In the genomic region with DNA sequence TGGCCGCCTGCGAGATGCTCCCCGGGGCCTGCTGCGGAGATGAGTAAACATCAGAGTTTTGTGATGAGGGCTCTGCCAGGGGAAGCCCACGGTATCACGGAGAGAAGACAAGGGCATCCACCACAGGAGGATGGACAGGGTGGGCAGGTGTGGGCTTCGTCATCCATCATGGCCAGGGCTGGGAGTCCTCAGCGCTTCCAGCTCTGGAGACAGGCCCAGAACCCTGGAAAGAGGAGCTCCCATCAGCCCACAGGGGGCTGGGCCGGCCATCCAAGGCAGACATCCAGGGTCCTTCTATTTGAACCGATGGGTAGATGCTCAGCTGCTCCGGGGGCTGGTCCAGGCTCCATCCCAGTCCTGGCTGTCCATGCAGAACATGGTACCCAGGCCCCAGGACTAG, we compare ENCODE assay signal across 34 cellular contexts. TPM values are rescaled to one million over a fixed set of nuclear protein-coding genes. Genes with fewer than 3 reads are reported as not detected.
"Had no signal": no experiment of that assay in that cellular context is flagged by ENCODE, and none has a peak within 500 bp of the region (broad histone marks: within the 10 kb centered on the region; RNA-seq: fewer than 3 reads in every experiment).

No MANE protein-coding gene starts in this region.

- H3K27ac Mint-ChIP-seq: activated CD8-positive, alpha-beta T cell treated with anti-CD3 and anti-CD28 coated beads for 36 hours; activated naive CD8-positive, alpha-beta T cell; activated T-helper 17 cell treated with anti-CD3 and anti-CD28 coated beads, Interleukin-2, amount 50 U/mL, for 72 hours; T-helper 17 cell; T-helper 2 cell treated with Interferon-gamma antibody and Interleukin-4, amounts not matched to agents 5 μg/mL and 100 μg/mL, for 36 hours had no signal

- H3K4me3 Mint-ChIP-seq: activated B cell treated with CpG ODN at 0.5 μM for 24 hours; activated CD8-positive, alpha-beta T cell treated with anti-CD3 and anti-CD28 coated beads for 36 hours; activated naive CD8-positive, alpha-beta T cell; activated T-cell treated with anti-CD3 and anti-CD28 coated beads, Interleukin-2, amount 50 U/mL, for 4 hours; activated T-helper 17 cell treated with anti-CD3 and anti-CD28 coated beads, Interleukin-2, amount 50 U/mL, for 72 hours; T-helper 17 cell; T-helper 2 cell treated with Interferon-gamma antibody and Interleukin-4, amounts not matched to agents 5 μg/mL and 100 μg/mL, for 36 hours had no signal

- H3K9me3 Mint-ChIP-seq: activated B cell treated with CpG ODN at 0.5 μM for 24 hours; activated CD8-positive, alpha-beta T cell treated with anti-CD3 and anti-CD28 coated beads for 36 hours; activated T-cell treated with anti-CD3 and anti-CD28 coated beads, Interleukin-2, amount 50 U/mL, for 4 hours; activated T-helper 17 cell treated with anti-CD3 and anti-CD28 coated beads, Interleukin-2, amount 50 U/mL, for 72 hours; T-helper 2 cell treated with Interferon-gamma antibody and Interleukin-4, amounts not matched to agents 5 μg/mL and 100 μg/mL, for 36 hours had no signal

- H3K4me3 ChIP-seq: body of pancreas, colonic mucosa, esophagus squamous epithelium, gastroesophageal sphincter had no signal

- H3K27me3 Mint-ChIP-seq: activated CD8-positive, alpha-beta T cell treated with anti-CD3 and anti-CD28 coated beads for 36 hours; activated naive CD8-positive, alpha-beta T cell had no signal

- DNase-seq: activated B cell treated with CpG ODN at 0.5 μM for 24 hours; activated CD4-positive, alpha-beta T cell treated with anti-CD3 and anti-CD28 coated beads for 48 hours; activated CD4-positive, alpha-beta T cell treated with anti-CD3 and anti-CD28 coated beads, Interleukin-2, amount 50 U/mL, for 1 hour; activated CD4-positive, alpha-beta T cell treated with anti-CD3 and anti-CD28 coated beads, Interleukin-2, amount 50 U/mL, for 48 hours; activated CD8-positive, alpha-beta memory T cell treated with anti-CD3 and anti-CD28 coated beads for 24 hours; activated CD8-positive, alpha-beta T cell treated with anti-CD3 and anti-CD28 coated beads for 36 hours; activated effector memory CD4-positive, alpha-beta T cell treated with Interleukin-2 at 50 U/mL for 16 hours; activated gamma-delta T cell treated with Interleukin-2 at 50 U/mL for 16 hours; activated naive CD4-positive, alpha-beta T cell treated with anti-CD3 and anti-CD28 coated beads, Interleukin-2, amount 50 U/mL, for 16 hours; activated naive CD4-positive, alpha-beta T cell treated with Interleukin-2 at 50 U/mL for 16 hours; activated T-cell treated with anti-CD3 and anti-CD28 coated beads, Interleukin-2, amount 50 U/mL, for 4 hours; amniotic stem cell; anterior cingulate cortex; body of pancreas; caudate nucleus; colonic mucosa; effector CD8-positive, alpha-beta T cell; esophagus squamous epithelium; foreskin melanocyte; T-helper 1 cell; T-helper 17 cell; T1000 had no signal

- H3K36me3 ChIP-seq: colonic mucosa, esophagus squamous epithelium, gastroesophageal sphincter, WERI-Rb-1 had no signal

- H3K36me3 Mint-ChIP-seq: activated naive CD8-positive, alpha-beta T cell had no signal

- H3K4me1 Mint-ChIP-seq: activated T-helper 17 cell treated with anti-CD3 and anti-CD28 coated beads, Interleukin-2, amount 50 U/mL, for 72 hours; T-helper 17 cell had no signal

- H3K27me3 ChIP-seq: body of pancreas, colonic mucosa had no signal

- H3K9me3 ChIP-seq: body of pancreas, colonic mucosa, esophagus squamous epithelium, gastroesophageal sphincter had no signal

- H3K4me1 ChIP-seq: colonic mucosa had no signal

- ATAC-seq: activated CD4-positive, CD25-positive, alpha-beta regulatory T cell treated with anti-CD3 and anti-CD28 coated beads, Interleukin-2, amount 50 U/mL, for 24 hours; activated CD8-positive, alpha-beta T cell treated with anti-CD3 and anti-CD28 coated beads for 36 hours; activated T-cell treated with anti-CD3 and anti-CD28 coated beads, Interleukin-2, amount 50 U/mL, for 4 hours; activated T-helper 17 cell treated with anti-CD3 and anti-CD28 coated beads, Interleukin-2, amount 50 U/mL, for 72 hours; body of pancreas; gastroesophageal sphincter; T-helper 17 cell had no signal

- H3K27ac ChIP-seq: body of pancreas, colonic mucosa, epithelial cell of prostate, esophagus squamous epithelium, gastroesophageal sphincter, WERI-Rb-1 had no signal

RNA-seq across cellular contexts. Expression of a gene that starts 22.1 kb away (rescaled TPM):
- total RNA-seq: activated CD8-positive, alpha-beta T cell treated with anti-CD3 and anti-CD28 coated beads for 36 hours; activated T-cell treated with anti-CD3 and anti-CD28 coated beads, Interleukin-2, amount 50 U/mL, for 4 hours; activated T-helper 17 cell treated with anti-CD3 and anti-CD28 coated beads, Interleukin-2, amount 50 U/mL, for 72 hours; body of pancreas; dermis microvascular lymphatic vessel endothelial cell; endothelial cell of umbilical vein; fibroblast of lung; fibroblast of villous mesenchyme; glomerular endothelial cell had no signal
- polyA plus RNA-seq: endothelial cell of umbilical vein, fibroblast of lung had no signal

RNA-seq across cellular contexts. Expression of a gene that starts 59.2 kb away (rescaled TPM):
- total RNA-seq: activated B cell treated with CpG ODN at 0.5 μM for 24 hours; activated CD8-positive, alpha-beta T cell treated with anti-CD3 and anti-CD28 coated beads for 36 hours; activated T-cell treated with anti-CD3 and anti-CD28 coated beads, Interleukin-2, amount 50 U/mL, for 4 hours; activated T-helper 17 cell treated with anti-CD3 and anti-CD28 coated beads, Interleukin-2, amount 50 U/mL, for 72 hours; body of pancreas; colonic mucosa; dermis microvascular lymphatic vessel endothelial cell; endothelial cell of umbilical vein; esophagus squamous epithelium; fibroblast of lung; fibroblast of villous mesenchyme; gastroesophageal sphincter; glomerular endothelial cell; T-helper 17 cell had no signal
- polyA plus RNA-seq: endothelial cell of umbilical vein, fibroblast of lung had no signal
